1 cellular context compared by ENCODE assay signal in genomic region chr10:30816812-30817193, GRCh38.
TF ChIP-seq lines count a peak whose summit lies in the region.

No MANE protein-coding gene starts in this region.

TF ChIP-seq in SK-N-SH, 30 proteins besides CTCF, POLR2A, EP300 and RAD21 (continued from another document):
- TF ChIP-seq NRF1 (IDR thresholded peaks at IDR 0.05; ENCODE audit: low read depth, low read length), result no peak
